In genomic region chrX:12007881-12008280, GRCh38 we compare ENCODE assay signal across 11 cellular contexts.
DNase-seq lines count a peak whose midpoint lies in the region; ATAC-seq, FAIRE-seq and TF ChIP-seq lines count a peak whose summit lies in the region.
"Had no signal": no experiment of that assay in that cellular context is flagged by ENCODE, and none has a peak within 500 bp of the region (broad histone marks: within the 10 kb centered on the region; RNA-seq: fewer than 3 reads in every experiment).

No MANE protein-coding gene starts in this region.

- no peaks in the 10 kb centered on the region for H4K20me1 ChIP-seq in keratinocyte (ENCODE audit: control insufficient read depth, extremely low read depth, insufficient read depth, low read length)

- no peak overlapping the region for H2AFZ ChIP-seq in keratinocyte (ENCODE audit: control insufficient read depth, low read length)

- H3K27me3 ChIP-seq in keratinocyte (ENCODE audit: control insufficient read depth, extremely low read depth, insufficient read depth, low read length) (no peaks in the 10 kb centered on the region), Caco-2 (replicated peaks; ENCODE audit: control insufficient read depth, insufficient read depth, low read length) (no peaks in the 10 kb centered on the region)

- H3K4me3 Mint-ChIP-seq in WTC11 = no peak overlapping the region
- no peak overlapping the region for H3K4me3 Mint-ChIP-seq in Caco-2 (ENCODE audit: unreplicated experiment)

- FAIRE-seq in H54 (lab: Jason Lieb, UNC) (peak; percentile 84), keratinocyte (lab: Jason Lieb, UNC) (peak; percentile 97)
- FAIRE-seq: islet of Langerhans had no signal

- H3K9me3 Mint-ChIP-seq in WTC11 (no peaks in the 10 kb centered on the region), Caco-2 (ENCODE audit: unreplicated experiment) (no peaks in the 10 kb centered on the region)

- peak overlapping the region; percentile 62 for H3K4me2 ChIP-seq in keratinocyte (ENCODE audit: control insufficient read depth, extremely low read depth, insufficient read depth, low read depth, low read length)

- H3K4me1 ChIP-seq in keratinocyte (ENCODE audit: control insufficient read depth, extremely low read depth, insufficient read depth, low read length) (peaks cover 28% of the 10 kb centered on the region), Caco-2 (no peaks in the 10 kb centered on the region)

- DNase-seq in Daoy (ENCODE audit: low read depth) = peak; percentile 72
- DNase-seq in H54 (ENCODE audit: insufficient read length, low spot score) = no peak
- peak; percentile 32 for DNase-seq in keratinocyte (ENCODE audit: low read depth, low spot score)
- DNase-seq in WTC11 (ENCODE audit: low spot score) = no peak
- DNase-seq in posterior vena cava (ENCODE audit: low spot score) = no peak
- no peak for DNase-seq in Caco-2
- DNase-seq: NCI-H187 treated with DMSO at 0.1 percent for 48 hours had no signal

- no peaks in the 10 kb centered on the region for H3K36me3 ChIP-seq in keratinocyte (ENCODE audit: control insufficient read depth in 2 of 2, extremely low read depth in 1 of 2, insufficient read depth in 2 of 2, low read length in 2 of 2)
- no peaks in the 10 kb centered on the region for H3K36me3 ChIP-seq in Caco-2 (ENCODE audit: control insufficient read depth, insufficient read depth, low read length)

- CTCF ChIA-PET in WTC11 (lab: Charles Lee) = no interaction called here
- CTCF ChIA-PET in Caco-2 (lab: Charles Lee) = no interaction called here

- H3K4me1 Mint-ChIP-seq in WTC11 (no peaks in the 10 kb centered on the region), Caco-2 (ENCODE audit: low read depth, unreplicated experiment) (no peaks in the 10 kb centered on the region)

- ATAC-seq in SK-N-SH treated with all-trans-retinoic acid at 6 μM for 48 hours = peak; percentile 92
- no peak for ATAC-seq in WTC11
- no peak for ATAC-seq in HG03354 (IDR thresholded peaks at IDR 0.05; ENCODE audit: poor library complexity, severe bottlenecking, unreplicated experiment)

- H3K27ac ChIP-seq in keratinocyte (ENCODE audit: control insufficient read depth, insufficient read depth, low read length) = peak overlapping the region; percentile 45

- H3K36me3 Mint-ChIP-seq in WTC11 (no peaks in the 10 kb centered on the region), Caco-2 (ENCODE audit: insufficient read depth, unreplicated experiment) (no peaks in the 10 kb centered on the region)

- H3K27me3 Mint-ChIP-seq in WTC11 (ENCODE audit: low read depth) = no peaks in the 10 kb centered on the region; the same call in 1 of the 2 replicates
- no peaks in the 10 kb centered on the region for H3K27me3 Mint-ChIP-seq in Caco-2 (ENCODE audit: insufficient read depth, unreplicated experiment)
- H3K27me3 Mint-ChIP-seq: progenitor cell of endocrine pancreas had no signal

- BruUV-seq in Caco-2 (replicated peaks; lab: Mats Ljungman, UMichigan) = no TSS peak

- H3K4me3 ChIP-seq in keratinocyte (ENCODE audit: control insufficient read depth in 2 of 3, extremely low read depth in 1 of 3, insufficient read depth in 2 of 3, low read depth in 1 of 3, low read length in 3 of 3) (no peak overlapping the region), Caco-2 (ENCODE audit: low read depth, low read length) (no peak overlapping the region)

- H3K9me3 ChIP-seq in keratinocyte (ENCODE audit: control insufficient read depth, low read depth, low read length) (no peaks in the 10 kb centered on the region), Caco-2 (no peaks in the 10 kb centered on the region)

- intact Hi-C loops in posterior vena cava (cut with DNase I) (no loop called here), Caco-2 (cut with micrococcal nuclease; ENCODE audit: unreplicated experiment) (no loop called here)

- no peak for TF ChIP-seq CTCF in keratinocyte (optimal IDR thresholded peaks at IDR 0.05 in 1 of 3, IDR thresholded peaks at IDR 0.05 in 1 of 3, conservative IDR thresholded peaks at IDR 0.05 in 1 of 3; ENCODE audit: extremely low read depth in 1 of 3, insufficient read depth in 2 of 3, low read length in 3 of 3)
- TF ChIP-seq CTCF in WTC11 (IDR thresholded peaks at IDR 0.05) = no peak
- TF ChIP-seq CTCF in Caco-2 (IDR thresholded peaks at IDR 0.05; ENCODE audit: insufficient read depth in 1 of 2, low read depth in 1 of 2, low read length in 1 of 2, severe bottlenecking in 1 of 2, unreplicated experiment in 1 of 2) = no peak

- H3K9me1 ChIP-seq in keratinocyte (ENCODE audit: control insufficient read depth, extremely low read depth, insufficient read depth, low read length) = no peaks in the 10 kb centered on the region

- POLR2A ChIA-PET in WTC11 (lab: Charles Lee) = no interaction called here
- POLR2A ChIA-PET in Caco-2 (lab: Charles Lee) = no interaction called here

- H3K27ac Mint-ChIP-seq in WTC11 (no peak overlapping the region), Caco-2 (ENCODE audit: unreplicated experiment) (no peak overlapping the region)
- H3K27ac Mint-ChIP-seq: progenitor cell of endocrine pancreas had no signal

- TF ChIP-seq POLR2A in H54 (IDR thresholded peaks at IDR 0.05; ENCODE audit: low read depth, low read length) = no peak

- H3K9ac ChIP-seq in keratinocyte (ENCODE audit: control insufficient read depth, extremely low read depth, insufficient read depth, low read length) = no peak overlapping the region

- H3K79me2 ChIP-seq in keratinocyte (ENCODE audit: control insufficient read depth, insufficient read depth, low read length) = no peaks in the 10 kb centered on the region

- dilution Hi-C loops in keratinocyte (cut with MboI; ENCODE audit: extremely low pct_ligation_motif_present, low sequenced_read_pairs) = no loop called here

TF ChIP-seq in SK-N-SH treated with all-trans-retinoic acid at 6 μM for 48 hours, 23 proteins besides CTCF, POLR2A, EP300 and RAD21 (continues in another document):
- TF ChIP-seq TCF4 (CRISPR knock-in tag; IDR thresholded peaks at IDR 0.05; ENCODE audit: borderline replicate concordance) (no peak), SNAI2 (CRISPR knock-in tag; IDR thresholded peaks at IDR 0.05) (no peak), ZC3H10 (CRISPR knock-in tag; IDR thresholded peaks at IDR 0.05) (no peak), ZFP30 (CRISPR knock-in tag; IDR thresholded peaks at IDR 0.05) (no peak)
- TF ChIP-seq, protein P1, sequence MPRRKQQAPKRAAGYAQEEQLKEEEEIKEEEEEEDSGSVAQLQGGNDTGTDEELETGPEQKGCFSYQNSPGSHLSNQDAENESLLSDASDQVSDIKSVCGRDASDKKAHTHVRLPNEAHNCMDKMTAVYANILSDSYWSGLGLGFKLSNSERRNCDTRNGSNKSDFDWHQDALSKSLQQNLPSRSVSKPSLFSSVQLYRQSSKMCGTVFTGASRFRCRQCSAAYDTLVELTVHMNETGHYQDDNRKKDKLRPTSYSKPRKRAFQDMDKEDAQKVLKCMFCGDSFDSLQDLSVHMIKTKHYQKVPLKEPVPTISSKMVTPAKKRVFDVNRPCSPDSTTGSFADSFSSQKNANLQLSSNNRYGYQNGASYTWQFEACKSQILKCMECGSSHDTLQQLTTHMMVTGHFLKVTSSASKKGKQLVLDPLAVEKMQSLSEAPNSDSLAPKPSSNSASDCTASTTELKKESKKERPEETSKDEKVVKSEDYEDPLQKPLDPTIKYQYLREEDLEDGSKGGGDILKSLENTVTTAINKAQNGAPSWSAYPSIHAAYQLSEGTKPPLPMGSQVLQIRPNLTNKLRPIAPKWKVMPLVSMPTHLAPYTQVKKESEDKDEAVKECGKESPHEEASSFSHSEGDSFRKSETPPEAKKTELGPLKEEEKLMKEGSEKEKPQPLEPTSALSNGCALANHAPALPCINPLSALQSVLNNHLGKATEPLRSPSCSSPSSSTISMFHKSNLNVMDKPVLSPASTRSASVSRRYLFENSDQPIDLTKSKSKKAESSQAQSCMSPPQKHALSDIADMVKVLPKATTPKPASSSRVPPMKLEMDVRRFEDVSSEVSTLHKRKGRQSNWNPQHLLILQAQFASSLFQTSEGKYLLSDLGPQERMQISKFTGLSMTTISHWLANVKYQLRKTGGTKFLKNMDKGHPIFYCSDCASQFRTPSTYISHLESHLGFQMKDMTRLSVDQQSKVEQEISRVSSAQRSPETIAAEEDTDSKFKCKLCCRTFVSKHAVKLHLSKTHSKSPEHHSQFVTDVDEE (CRISPR knock-in tag; IDR thresholded peaks at IDR 0.05) = no peak

TF ChIP-seq in WTC11, 78 proteins besides CTCF, POLR2A, EP300 and RAD21 (continues in another document):
- TF ChIP-seq E2F4 (CRISPR knock-in tag; IDR thresholded peaks at IDR 0.05; ENCODE audit: borderline replicate concordance, low read depth) (no peak), RELA (CRISPR knock-in tag; IDR thresholded peaks at IDR 0.05; ENCODE audit: borderline replicate concordance) (no peak), CREM (CRISPR knock-in tag; IDR thresholded peaks at IDR 0.05) (no peak), ATF1 (CRISPR knock-in tag; IDR thresholded peaks at IDR 0.05) (no peak), HMGA2 (CRISPR knock-in tag; IDR thresholded peaks at IDR 0.05) (no peak), ZNF416 (CRISPR knock-in tag; IDR thresholded peaks at IDR 0.05) (no peak), OVOL2 (CRISPR knock-in tag; IDR thresholded peaks at IDR 0.05; ENCODE audit: borderline replicate concordance) (no peak)

Comparison
In these comparisons a context has a peak if more than half of its experiments do, and no peak if none do; other contexts are left out.
1. DNase-seq: peak in Daoy (single experiment) and keratinocyte (single experiment); none in H54 (single experiment), WTC11 (single experiment), posterior vena cava (single experiment) and Caco-2 (0 of 2).